In the genomic region with DNA sequence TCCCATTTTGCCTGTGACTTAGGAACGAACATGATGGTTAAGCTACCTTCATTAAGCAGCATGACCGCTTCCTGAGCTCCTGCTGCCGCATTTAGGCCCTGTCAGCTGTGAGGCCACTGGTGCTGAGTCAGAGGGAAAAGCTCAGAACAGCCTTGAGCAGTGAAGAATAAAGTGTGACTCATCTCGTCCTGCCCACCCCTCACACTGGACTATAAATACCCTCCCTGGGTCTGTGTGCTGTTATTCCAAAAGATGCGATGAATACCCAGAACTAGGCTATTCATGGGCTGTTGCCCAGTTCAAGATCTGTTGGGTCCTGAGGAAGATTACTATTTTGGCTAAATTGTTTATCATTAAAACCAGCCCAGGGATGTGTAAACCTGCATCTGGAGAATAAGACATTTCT, we compare ENCODE assay signal across 1 cellular context.
A peak's percentile ranks its signal among the peaks of the same experiment; 100 is the strongest.
TF ChIP-seq lines count a peak whose summit lies in the region.

No MANE protein-coding gene starts in this region.

TF ChIP-seq in GM12878, 131 proteins besides CTCF, POLR2A, EP300 and RAD21:
- peak; percentile 77 for TF ChIP-seq JUNB (IDR thresholded peaks at IDR 0.05)
- peak; percentile 68 for TF ChIP-seq MEF2B (IDR thresholded peaks at IDR 0.05; ENCODE audit: partially characterized antibody, poor library complexity, severe bottlenecking)
- TF ChIP-seq, protein P1, sequence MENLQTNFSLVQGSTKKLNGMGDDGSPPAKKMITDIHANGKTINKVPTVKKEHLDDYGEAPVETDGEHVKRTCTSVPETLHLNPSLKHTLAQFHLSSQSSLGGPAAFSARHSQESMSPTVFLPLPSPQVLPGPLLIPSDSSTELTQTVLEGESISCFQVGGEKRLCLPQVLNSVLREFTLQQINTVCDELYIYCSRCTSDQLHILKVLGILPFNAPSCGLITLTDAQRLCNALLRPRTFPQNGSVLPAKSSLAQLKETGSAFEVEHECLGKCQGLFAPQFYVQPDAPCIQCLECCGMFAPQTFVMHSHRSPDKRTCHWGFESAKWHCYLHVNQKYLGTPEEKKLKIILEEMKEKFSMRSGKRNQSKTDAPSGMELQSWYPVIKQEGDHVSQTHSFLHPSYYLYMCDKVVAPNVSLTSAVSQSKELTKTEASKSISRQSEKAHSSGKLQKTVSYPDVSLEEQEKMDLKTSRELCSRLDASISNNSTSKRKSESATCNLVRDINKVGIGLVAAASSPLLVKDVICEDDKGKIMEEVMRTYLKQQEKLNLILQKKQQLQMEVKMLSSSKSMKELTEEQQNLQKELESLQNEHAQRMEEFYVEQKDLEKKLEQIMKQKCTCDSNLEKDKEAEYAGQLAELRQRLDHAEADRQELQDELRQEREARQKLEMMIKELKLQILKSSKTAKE (IDR thresholded peaks at IDR 0.05; ENCODE audit: low read depth, poor library complexity, severe bottlenecking), result peak; percentile 18
- TF ChIP-seq ATF7 (IDR thresholded peaks at IDR 0.05; ENCODE audit: low read depth), result peak; percentile 60; the same call in 1 of the 2 replicates
- peak; percentile 45; the same call in 1 of the 2 replicates for TF ChIP-seq IKZF1 (conservative IDR thresholded peaks at IDR 0.05)
- TF ChIP-seq CREB1 (IDR thresholded peaks at IDR 0.05; ENCODE audit: low read depth), result 0 out of 2 replicates have a peak, but pooled peaks have one; percentile 49
- peak; percentile 86 for TF ChIP-seq EED (IDR thresholded peaks at IDR 0.05; ENCODE audit: low read depth)
- peak; percentile 48; the same call in 1 of the 2 replicates for TF ChIP-seq FOXM1 (IDR thresholded peaks at IDR 0.05; ENCODE audit: low read depth, low read length)
- TF ChIP-seq MEF2A (IDR thresholded peaks at IDR 0.05; ENCODE audit: insufficient read depth, low read depth, low read length), result peak; percentile 82
- peak; percentile 94; the same call in 1 of the 2 replicates for TF ChIP-seq BACH1 (IDR thresholded peaks at IDR 0.05; ENCODE audit: borderline replicate concordance)
- 0 out of 2 replicates have a peak, but pooled peaks have one; percentile 34 for TF ChIP-seq DPF2 (IDR thresholded peaks at IDR 0.05)
- peak; percentile 41; the same call in 1 of the 2 replicates for TF ChIP-seq ZBED1 (IDR thresholded peaks at IDR 0.05; ENCODE audit: borderline replicate concordance)
- peak; percentile 71 to 76 for TF ChIP-seq IKZF2 (IDR thresholded peaks at IDR 0.05)
- TF ChIP-seq TCF3 (IDR thresholded peaks at IDR 0.05; ENCODE audit: borderline replicate concordance, insufficient read depth, low read depth, low read length), result 0 out of 2 replicates have a peak, but pooled peaks have one; percentile 39
- TF ChIP-seq, protein P2, sequence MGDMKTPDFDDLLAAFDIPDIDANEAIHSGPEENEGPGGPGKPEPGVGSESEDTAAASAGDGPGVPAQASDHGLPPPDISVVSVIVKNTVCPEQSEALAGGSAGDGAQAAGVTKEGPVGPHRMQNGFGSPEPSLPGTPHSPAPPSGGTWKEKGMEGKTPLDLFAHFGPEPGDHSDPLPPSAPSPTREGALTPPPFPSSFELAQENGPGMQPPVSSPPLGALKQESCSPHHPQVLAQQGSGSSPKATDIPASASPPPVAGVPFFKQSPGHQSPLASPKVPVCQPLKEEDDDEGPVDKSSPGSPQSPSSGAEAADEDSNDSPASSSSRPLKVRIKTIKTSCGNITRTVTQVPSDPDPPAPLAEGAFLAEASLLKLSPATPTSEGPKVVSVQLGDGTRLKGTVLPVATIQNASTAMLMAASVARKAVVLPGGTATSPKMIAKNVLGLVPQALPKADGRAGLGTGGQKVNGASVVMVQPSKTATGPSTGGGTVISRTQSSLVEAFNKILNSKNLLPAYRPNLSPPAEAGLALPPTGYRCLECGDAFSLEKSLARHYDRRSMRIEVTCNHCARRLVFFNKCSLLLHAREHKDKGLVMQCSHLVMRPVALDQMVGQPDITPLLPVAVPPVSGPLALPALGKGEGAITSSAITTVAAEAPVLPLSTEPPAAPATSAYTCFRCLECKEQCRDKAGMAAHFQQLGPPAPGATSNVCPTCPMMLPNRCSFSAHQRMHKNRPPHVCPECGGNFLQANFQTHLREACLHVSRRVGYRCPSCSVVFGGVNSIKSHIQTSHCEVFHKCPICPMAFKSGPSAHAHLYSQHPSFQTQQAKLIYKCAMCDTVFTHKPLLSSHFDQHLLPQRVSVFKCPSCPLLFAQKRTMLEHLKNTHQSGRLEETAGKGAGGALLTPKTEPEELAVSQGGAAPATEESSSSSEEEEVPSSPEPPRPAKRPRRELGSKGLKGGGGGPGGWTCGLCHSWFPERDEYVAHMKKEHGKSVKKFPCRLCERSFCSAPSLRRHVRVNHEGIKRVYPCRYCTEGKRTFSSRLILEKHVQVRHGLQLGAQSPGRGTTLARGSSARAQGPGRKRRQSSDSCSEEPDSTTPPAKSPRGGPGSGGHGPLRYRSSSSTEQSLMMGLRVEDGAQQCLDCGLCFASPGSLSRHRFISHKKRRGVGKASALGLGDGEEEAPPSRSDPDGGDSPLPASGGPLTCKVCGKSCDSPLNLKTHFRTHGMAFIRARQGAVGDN (IDR thresholded peaks at IDR 0.05), result peak; percentile 61; the same call in 1 of the 2 replicates
- peak; percentile 44; the same call in 1 of the 2 replicates for TF ChIP-seq MTA2 (IDR thresholded peaks at IDR 0.05; ENCODE audit: low read depth)
- 0 out of 2 replicates have a peak, but pooled peaks have one; percentile 12 for TF ChIP-seq TCF12 (IDR thresholded peaks at IDR 0.05; ENCODE audit: low read depth, low read length)
- TF ChIP-seq SP1 (IDR thresholded peaks at IDR 0.05; ENCODE audit: low read depth, low read length), result peak; percentile 11
- TF ChIP-seq CREM (IDR thresholded peaks at IDR 0.05; ENCODE audit: low read depth), result peak; percentile 69; the same call in 1 of the 2 replicates
- TF ChIP-seq RUNX3 (IDR thresholded peaks at IDR 0.05; ENCODE audit: low read length), result peak; percentile 52; the same call in 1 of the 2 replicates
- TF ChIP-seq BHLHE40 (IDR thresholded peaks at IDR 0.05; ENCODE audit: borderline replicate concordance in 1 of 2, low read depth in 2 of 2, low read length in 1 of 2), result peak in 1 of 2 experiments; percentile 27; a peak in 1 of 4 replicates
